8 cellular contexts compared by ENCODE assay signal in the genomic region with DNA sequence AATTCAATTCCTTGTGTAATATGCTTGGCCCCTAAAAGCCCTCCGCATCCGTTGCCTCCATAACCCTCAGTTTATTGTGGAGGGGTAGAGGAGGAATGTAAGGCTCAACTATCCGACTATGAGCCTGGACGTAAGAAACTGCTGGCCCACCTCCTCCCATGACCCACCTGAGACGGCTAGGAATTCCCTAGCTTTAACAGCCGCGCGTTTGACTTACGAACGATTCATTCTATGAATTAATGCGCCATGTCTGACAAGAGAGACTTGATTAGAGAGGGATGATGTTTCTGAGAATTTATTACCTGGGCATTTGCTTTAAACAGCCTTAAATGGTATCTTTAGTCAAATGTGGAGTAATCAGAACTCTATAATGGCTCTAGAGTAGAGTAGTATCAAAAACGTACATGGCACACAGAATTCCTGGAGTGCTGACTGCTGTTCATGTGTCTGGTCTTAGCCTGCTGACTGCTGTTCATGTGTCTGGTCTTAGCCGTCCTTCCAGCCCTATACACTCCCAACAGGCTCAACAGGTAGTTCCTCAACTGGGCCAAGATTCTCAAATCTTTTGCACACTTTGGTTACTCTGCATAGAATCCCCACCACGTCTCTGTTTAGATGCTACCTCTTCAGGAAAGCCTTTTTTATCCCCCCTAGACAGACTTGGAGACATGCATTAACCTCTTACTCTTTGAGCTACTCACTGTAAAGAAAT. TPM values are rescaled to one million over a fixed set of nuclear protein-coding genes. Genes with fewer than 3 reads are reported as not detected.
A peak's percentile ranks its signal among the peaks of the same experiment; 100 is the strongest.
DNase-seq lines count a peak whose midpoint lies in the region; ATAC-seq lines count a peak whose summit lies in the region.

No MANE protein-coding gene starts in this region.

- H3K36me3 Mint-ChIP-seq in activated naive CD4-positive, alpha-beta T cell treated with anti-CD3 and anti-CD28 coated beads for 36 hours (ENCODE audit: low read depth): no peaks in the 10 kb centered on the region
- H3K36me3 Mint-ChIP-seq in activated CD4-positive, alpha-beta memory T cell treated with anti-CD3 and anti-CD28 coated beads for 36 hours: peaks cover 2% of the 10 kb centered on the region

- CTCF ChIA-PET in activated naive CD4-positive, alpha-beta T cell treated with anti-CD3 and anti-CD28 coated beads for 36 hours (lab: Charles Lee): interaction anchor here (0.6 to 0.9 kb wide), 2 partner anchors 13 to 665 kb away, joined by 3 read pairs; no protein-coding TSS in a partner anchor
- CTCF ChIA-PET in activated CD4-positive, alpha-beta memory T cell treated with anti-CD3 and anti-CD28 coated beads for 36 hours (lab: Charles Lee): interaction anchor here (1.7 kb wide), 1 partner anchor 178 kb away, joined by 4 read pairs; no protein-coding TSS in a partner anchor

- H3K27ac Mint-ChIP-seq in activated naive CD4-positive, alpha-beta T cell treated with anti-CD3 and anti-CD28 coated beads for 36 hours: peak overlapping the region; percentile 83
- H3K27ac Mint-ChIP-seq in activated CD4-positive, alpha-beta memory T cell treated with anti-CD3 and anti-CD28 coated beads for 36 hours: peak overlapping the region; percentile 80

- no peaks in the 10 kb centered on the region for H3K9me3 Mint-ChIP-seq in activated naive CD4-positive, alpha-beta T cell treated with anti-CD3 and anti-CD28 coated beads for 36 hours
- no peaks in the 10 kb centered on the region for H3K9me3 Mint-ChIP-seq in activated CD4-positive, alpha-beta memory T cell treated with anti-CD3 and anti-CD28 coated beads for 36 hours

- H3K27ac ChIP-seq in stomach smooth muscle (ENCODE audit: low read length): no peak overlapping the region

- POLR2A ChIA-PET in activated CD4-positive, alpha-beta memory T cell treated with anti-CD3 and anti-CD28 coated beads for 36 hours (lab: Charles Lee): interaction anchor here (1.3 kb wide), 1 partner anchor 49 kb away, joined by 4 read pairs; the partner anchor contains the start of gene NFU1

- peaks cover 34% of the 10 kb centered on the region for H3K4me1 Mint-ChIP-seq in activated naive CD4-positive, alpha-beta T cell treated with anti-CD3 and anti-CD28 coated beads for 36 hours (ENCODE audit: low read depth)
- peaks cover 31% of the 10 kb centered on the region for H3K4me1 Mint-ChIP-seq in activated CD4-positive, alpha-beta memory T cell treated with anti-CD3 and anti-CD28 coated beads for 36 hours (ENCODE audit: low read depth)

- no peaks in the 10 kb centered on the region for H3K27me3 Mint-ChIP-seq in activated naive CD4-positive, alpha-beta T cell treated with anti-CD3 and anti-CD28 coated beads for 36 hours (ENCODE audit: low read depth)
- H3K27me3 Mint-ChIP-seq in activated CD4-positive, alpha-beta memory T cell treated with anti-CD3 and anti-CD28 coated beads for 36 hours: no peaks in the 10 kb centered on the region

- DNase-seq in activated naive CD4-positive, alpha-beta T cell treated with anti-CD3 and anti-CD28 coated beads for 36 hours: no peak
- DNase-seq in activated naive CD4-positive, alpha-beta T cell treated with anti-CD3 and anti-CD28 coated beads, Interleukin-2, amount 50 U/mL, for 16 hours: no peak
- DNase-seq in activated CD4-positive, alpha-beta memory T cell treated with anti-CD3 and anti-CD28 coated beads for 36 hours: no peak
- DNase-seq in dermis blood vessel endothelial cell: no peak

- H3K9ac ChIP-seq in iPS-15b (ENCODE audit: low read depth, low read length) (peak overlapping the region; percentile 89), stomach smooth muscle (ENCODE audit: low read length in 2 of 2) (peak overlapping the region; percentile 59 to 65)

- intact Hi-C loops in activated naive CD4-positive, alpha-beta T cell treated with anti-CD3 and anti-CD28 coated beads for 36 hours (cut with micrococcal nuclease): loop anchor here (1.0 to 5.0 kb wide), 4 partner anchors 49 to 441 kb away; partner anchors contain the start of genes AAK1, GMCL1 and NFU1
- intact Hi-C loops in activated CD4-positive, alpha-beta memory T cell treated with anti-CD3 and anti-CD28 coated beads for 36 hours (cut with micrococcal nuclease): loop anchor here (1.0 to 10.0 kb wide), 4 partner anchors 49 to 757 kb away; partner anchors contain the start of genes AAK1, NFU1 and PCBP1

- H3K4me1 ChIP-seq in iPS-15b (ENCODE audit: control insufficient read depth, insufficient read depth, low read length): peaks cover 10% of the 10 kb centered on the region
- H3K4me1 ChIP-seq in stomach smooth muscle (ENCODE audit: control insufficient read depth, insufficient read depth, low read length): peaks cover 6% of the 10 kb centered on the region

- H3K9me3 ChIP-seq in iPS-15b (ENCODE audit: control insufficient read depth, insufficient read depth, low read length): no peaks in the 10 kb centered on the region
- no peaks in the 10 kb centered on the region for H3K9me3 ChIP-seq in stomach smooth muscle (ENCODE audit: control insufficient read depth in 2 of 2, low read length in 2 of 2)

- peak overlapping the region; percentile 93 for H3K4me3 Mint-ChIP-seq in activated naive CD4-positive, alpha-beta T cell treated with anti-CD3 and anti-CD28 coated beads for 36 hours
- peak overlapping the region; percentile 85 for H3K4me3 Mint-ChIP-seq in activated CD4-positive, alpha-beta memory T cell treated with anti-CD3 and anti-CD28 coated beads for 36 hours

- ATAC-seq in HG03442 (IDR thresholded peaks at IDR 0.05; ENCODE audit: unreplicated experiment) (no peak), HG02840 (IDR thresholded peaks at IDR 0.05; ENCODE audit: low FRiP score, unreplicated experiment) (no peak)

- H3K4me3 ChIP-seq in iPS-15b (ENCODE audit: low read depth, low read length) (peak overlapping the region; percentile 76), stomach smooth muscle (ENCODE audit: low read length in 2 of 2) (peak overlapping the region; percentile 66 to 83)

- H3K27me3 ChIP-seq in iPS-15b (ENCODE audit: control insufficient read depth, insufficient read depth, low read length) (no peaks in the 10 kb centered on the region), stomach smooth muscle (ENCODE audit: control insufficient read depth in 1 of 2, insufficient read depth in 2 of 2, low read length in 2 of 2) (no peaks in the 10 kb centered on the region)

- H3K36me3 ChIP-seq in iPS-15b (ENCODE audit: control insufficient read depth, insufficient read depth, low read length) (no peaks in the 10 kb centered on the region), stomach smooth muscle (ENCODE audit: control insufficient read depth in 2 of 2, insufficient read depth in 2 of 2, low read length in 2 of 2) (no peaks in the 10 kb centered on the region)

RNA-seq across cellular contexts. Expression of gene GFPT1, which starts 0.9 kb away (rescaled TPM):
- 10 to 100 TPM; 34.6 to 36.0 TPM for total RNA-seq in activated naive CD4-positive, alpha-beta T cell treated with anti-CD3 and anti-CD28 coated beads for 36 hours
- 10 to 100 TPM; 39.8 to 43.6 TPM for total RNA-seq in activated CD4-positive, alpha-beta memory T cell treated with anti-CD3 and anti-CD28 coated beads for 36 hours
- 30.3 and 32.5 TPM in 2 replicates for total RNA-seq in dermis blood vessel endothelial cell

RNA-seq across cellular contexts. Expression of gene NFU1, which starts 49.3 kb away (rescaled TPM):
- total RNA-seq in activated naive CD4-positive, alpha-beta T cell treated with anti-CD3 and anti-CD28 coated beads for 36 hours: 10 to 100 TPM; 35.7 to 39.3 TPM
- total RNA-seq in activated CD4-positive, alpha-beta memory T cell treated with anti-CD3 and anti-CD28 coated beads for 36 hours: 10 to 100 TPM; 37.8 to 44.5 TPM
- 42.6 and 44.9 TPM in 2 replicates for total RNA-seq in dermis blood vessel endothelial cell
